In the genomic region with DNA sequence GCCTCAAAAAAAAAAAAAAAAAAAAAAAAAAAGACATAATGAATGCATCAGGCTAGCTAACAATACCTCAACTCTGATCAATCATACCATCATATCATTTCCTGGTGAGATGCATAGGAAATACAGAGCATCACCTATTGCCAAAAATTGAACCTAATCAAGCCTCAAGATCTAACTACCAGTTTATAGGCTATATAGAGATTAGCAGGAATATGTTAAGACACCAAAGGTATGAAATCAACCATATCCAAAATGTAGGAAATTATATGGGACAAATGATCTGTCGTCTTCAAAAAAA, we compare ENCODE assay signal across 7 cellular contexts. TPM values are rescaled to one million over a fixed set of nuclear protein-coding genes. Genes with fewer than 3 reads are reported as not detected.
DNase-seq lines count a peak whose midpoint lies in the region; ATAC-seq lines count a peak whose summit lies in the region.

No MANE protein-coding gene starts in this region.

- peak overlapping the region; percentile 82 for H3K9ac ChIP-seq in GM23248
- H3K9ac ChIP-seq in SK-N-MC (ENCODE audit: insufficient read length): peak overlapping the region; percentile 94

- H3K27ac Mint-ChIP-seq in stimulated activated effector memory CD8-positive, alpha-beta T cell treated with anti-CD3 and anti-CD28 coated beads, Interleukin-12 subunit alpha, Interleukin-12 subunit beta, amount 100 ng/mL, for 72 hours: peak overlapping the region; percentile 93

- H3K4me2 ChIP-seq in GM23248 (ENCODE audit: unreplicated experiment): peak overlapping the region; percentile 84

- peak overlapping the region; percentile 40 for H3K27ac ChIP-seq in GM23248
- peak overlapping the region; percentile 70; the same call in 1 of the 2 replicates for H3K27ac ChIP-seq in SK-N-MC
- peak overlapping the region; percentile 88 for H3K27ac ChIP-seq in right cardiac atrium (ENCODE audit: low read length)

- H2AFZ ChIP-seq in GM23248: peak overlapping the region; percentile 97

- intact Hi-C loops in right cardiac atrium (cut with DNase I): no loop called here

- H3F3A ChIP-seq in GM23248 (ENCODE audit: insufficient read depth): peaks cover 4% of the 10 kb centered on the region; the same call in 1 of the 2 replicates

- H3K36me3 Mint-ChIP-seq in stimulated activated effector memory CD8-positive, alpha-beta T cell treated with anti-CD3 and anti-CD28 coated beads, Interleukin-12 subunit alpha, Interleukin-12 subunit beta, amount 100 ng/mL, for 72 hours: peaks cover 16% of the 10 kb centered on the region

- no peaks in the 10 kb centered on the region for H4K20me1 ChIP-seq in GM23248 (ENCODE audit: insufficient read depth)

- DNase-seq in GM23248: no peak
- DNase-seq in SK-N-MC (ENCODE audit: low read depth, low spot score): peak; percentile 3
- DNase-seq in right cardiac atrium: no peak
- DNase-seq in stimulated activated effector memory CD8-positive, alpha-beta T cell treated with anti-CD3 and anti-CD28 coated beads, Interleukin-12 subunit alpha, Interleukin-12 subunit beta, amount 100 ng/mL, for 72 hours (ENCODE audit: low spot score in 2 of 2): no peak
- DNase-seq in midbrain (lab: John Stamatoyannopoulos, UW): no peak
- DNase-seq in NCI-H774 (lab: John Stamatoyannopoulos, UW): no peak
- no peak for DNase-seq in NCI-H1930 (lab: John Stamatoyannopoulos, UW)

- no peaks in the 10 kb centered on the region for H3K36me3 ChIP-seq in GM23248 (ENCODE audit: low read depth)
- H3K36me3 ChIP-seq in SK-N-MC (ENCODE audit: insufficient read depth, low read length): no peaks in the 10 kb centered on the region

- peaks cover 46% of the 10 kb centered on the region for H3K79me2 ChIP-seq in GM23248 (ENCODE audit: insufficient read depth)

- no peaks in the 10 kb centered on the region for H3K9me2 ChIP-seq in GM23248 (ENCODE audit: insufficient read depth)

- whole genome bisulfite sequencing in GM23248 (ENCODE audit: low coverage in 1 of 2, low lambda C conversion rate in 2 of 2, missing lambda C conversion rate in 2 of 2), 2 experiments: 0 to 3% methylated on average over 1 of the region's 1 CpG
- WGBS in right cardiac atrium: 33% methylated on average over 1 of the region's 1 CpG

- H3K9me3 ChIP-seq in GM23248 (ENCODE audit: low read depth) (no peaks in the 10 kb centered on the region), SK-N-MC (ENCODE audit: low read depth, low read length) (no peaks in the 10 kb centered on the region), right cardiac atrium (ENCODE audit: control insufficient read depth, low read length) (no peaks in the 10 kb centered on the region)

- peak overlapping the region; percentile 85 for H3K4me3 Mint-ChIP-seq in stimulated activated effector memory CD8-positive, alpha-beta T cell treated with anti-CD3 and anti-CD28 coated beads, Interleukin-12 subunit alpha, Interleukin-12 subunit beta, amount 100 ng/mL, for 72 hours

- ATAC-seq in right cardiac atrium: no peak
- no peak for ATAC-seq in stimulated activated effector memory CD8-positive, alpha-beta T cell treated with anti-CD3 and anti-CD28 coated beads, Interleukin-12 subunit alpha, Interleukin-12 subunit beta, amount 100 ng/mL, for 72 hours

- H3K27me3 ChIP-seq in GM23248 (replicated peaks; ENCODE audit: insufficient read depth) (no peaks in the 10 kb centered on the region), right cardiac atrium (ENCODE audit: control insufficient read depth, insufficient read depth) (no peaks in the 10 kb centered on the region)

- in situ Hi-C loops in GM23248 (cut with MboI): no loop called here

- peaks cover 40% of the 10 kb centered on the region for H3K4me1 Mint-ChIP-seq in stimulated activated effector memory CD8-positive, alpha-beta T cell treated with anti-CD3 and anti-CD28 coated beads, Interleukin-12 subunit alpha, Interleukin-12 subunit beta, amount 100 ng/mL, for 72 hours

- no peaks in the 10 kb centered on the region for H3K9me3 Mint-ChIP-seq in stimulated activated effector memory CD8-positive, alpha-beta T cell treated with anti-CD3 and anti-CD28 coated beads, Interleukin-12 subunit alpha, Interleukin-12 subunit beta, amount 100 ng/mL, for 72 hours

- H3K4me1 ChIP-seq in GM23248 (ENCODE audit: insufficient read depth): peaks cover 10% of the 10 kb centered on the region
- no peaks in the 10 kb centered on the region for H3K4me1 ChIP-seq in right cardiac atrium (ENCODE audit: control insufficient read depth, insufficient read depth, low read length)

- H3K4me3 ChIP-seq in GM23248 (peak overlapping the region; percentile 98), SK-N-MC (peak overlapping the region; percentile 96), right cardiac atrium (ENCODE audit: low read length) (peak overlapping the region; percentile 88)

RNA-seq across cellular contexts. Expression of gene VPS33B, which starts 0.4 kb away (rescaled TPM):
- 7.0 and 8.7 TPM in 2 replicates for total RNA-seq in GM23248 (2014; rRNA removed; shearing (Covaris generic))
- polyA plus RNA-seq in GM23248 (2016; fragmentation: Nextera tagmentation; extraction: Ambion mirVana): 9.1 and 10.2 TPM in 2 replicates
- 1 to 10 TPM; 3.8 to 7.6 (median 6.8) TPM for total RNA-seq in right cardiac atrium
- 4.2 TPM for polyA plus RNA-seq in right cardiac atrium

RNA-seq across cellular contexts. Expression of gene PRC1, which starts 28.4 kb away (rescaled TPM):
- 74.5 and 93.5 TPM in 2 replicates for total RNA-seq in GM23248 (2014; rRNA removed; shearing (Covaris generic))
- polyA plus RNA-seq in GM23248 (2016; fragmentation: Nextera tagmentation; extraction: Ambion mirVana) (64.1 and 68.0 TPM in 2 replicates), right cardiac atrium (5.7 TPM)
- 1 to 10 TPM; 5.1 to 8.7 (median 6.9) TPM for total RNA-seq in right cardiac atrium
